13 cellular contexts compared by ENCODE assay signal in the genomic region with DNA sequence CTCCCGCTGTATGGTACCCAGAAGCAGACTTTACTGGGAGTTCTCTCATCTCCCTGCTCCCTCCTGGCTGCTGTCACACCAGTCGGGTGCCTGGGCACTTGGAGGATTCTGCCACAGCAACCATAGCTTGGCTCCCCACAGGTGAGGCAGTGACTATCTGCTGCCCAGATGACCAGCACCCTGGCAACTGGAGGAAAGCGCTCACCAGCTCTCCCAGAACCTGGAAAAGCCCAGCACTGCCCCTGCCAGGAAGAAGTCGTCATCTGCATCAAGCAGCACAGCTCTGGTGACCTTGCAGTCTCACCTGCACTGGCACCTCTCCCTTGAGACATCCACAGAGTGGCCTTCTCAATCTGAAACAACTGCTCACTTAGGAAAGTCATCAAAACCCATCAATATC. TPM values are rescaled to one million over a fixed set of nuclear protein-coding genes. Genes with fewer than 3 reads are reported as not detected.
DNase-seq lines count a peak whose midpoint lies in the region; ATAC-seq and TF ChIP-seq lines count a peak whose summit lies in the region.
"Had no signal": no experiment of that assay in that cellular context is flagged by ENCODE, and none has a peak within 500 bp of the region (broad histone marks: within the 10 kb centered on the region; RNA-seq: fewer than 3 reads in every experiment).

No MANE protein-coding gene starts in this region.

- peaks cover 3% of the 10 kb centered on the region for H3K79me2 ChIP-seq in ACC112 (ENCODE audit: control insufficient read depth, insufficient read depth, low read length, unreplicated experiment)

- no peak overlapping the region for H3K4me3 ChIP-seq in ACC112 (ENCODE audit: low read depth, low read length)
- H3K4me3 ChIP-seq in lung, result no peak overlapping the region
- no peak overlapping the region for H3K4me3 ChIP-seq in HAP-1

- in situ Hi-C loops in HAP-1 (cut with MboI; ENCODE audit: low sequenced_read_pairs), result no loop called here
- in situ Hi-C loops in ACHN (cut with HindIII; ENCODE audit: low pct_ligation_motif_present, low pct_unique_long_range_greater_than_20kb, low sequenced_read_pairs), result no loop called here

- peaks cover 7% of the 10 kb centered on the region for H3K27me3 Mint-ChIP-seq in activated CD8-positive, alpha-beta T cell treated with anti-CD3 and anti-CD28 coated beads, Interleukin-2, amount 10 ng/mL, durations not matched to agents 7 days and 5 days (ENCODE audit: low read depth)
- H3K27me3 Mint-ChIP-seq: CD4-positive, alpha-beta T cell had no signal

- no peak overlapping the region for H3K4me3 Mint-ChIP-seq in activated CD8-positive, alpha-beta T cell treated with anti-CD3 and anti-CD28 coated beads, Interleukin-2, amount 10 ng/mL, durations not matched to agents 7 days and 5 days
- H3K4me3 Mint-ChIP-seq: CD4-positive, alpha-beta T cell; immature natural killer cell; neural crest cell had no signal

- DNase-seq in H4 (ENCODE audit: low spot score) (peak; percentile 31), lung (ENCODE audit: low spot score) (no peak), activated T-cell treated with anti-CD3 and anti-CD28 coated beads for 4 hours (no peak), HAP-1 (ENCODE audit: low spot score in 2 of 2) (no peak), ACHN (no peak)
- peak; percentile 49 for DNase-seq in activated CD8-positive, alpha-beta T cell treated with anti-CD3 and anti-CD28 coated beads, Interleukin-2, amount 10 ng/mL, durations not matched to agents 7 days and 5 days
- DNase-seq: immature natural killer cell; NCI-H1694; stimulated activated naive CD4-positive, alpha-beta T cell treated with Interleukin-2 at 50 U/mL for 16 hours had no signal

- peaks cover 50% of the 10 kb centered on the region for H3K4me1 ChIP-seq in ACC112 (ENCODE audit: control insufficient read depth, insufficient read depth, low read length, unreplicated experiment)
- peaks cover 0 to 12% of the 10 kb centered on the region in 2 donors for H3K4me1 ChIP-seq in lung (ENCODE audit: control insufficient read depth in 2 of 2, insufficient read depth in 2 of 2, low read length in 2 of 2)
- H3K4me1 ChIP-seq in HAP-1, result no peaks in the 10 kb centered on the region

- 91% methylated on average over 4 of the region's 4 CpGs for WGBS in lung, 2 donors

- H2AFZ ChIP-seq in ACC112 (ENCODE audit: low read length, unreplicated experiment), result peak overlapping the region; percentile 41

- TF ChIP-seq CTCF in lung (IDR thresholded peaks at IDR 0.05; ENCODE audit: control extremely low read depth, extremely low read depth), result no peak

- H3K27me3 ChIP-seq in ACC112 (ENCODE audit: insufficient read depth, low read length), result no peaks in the 10 kb centered on the region
- H3K27me3 ChIP-seq in lung (ENCODE audit: control insufficient read depth, insufficient read depth), result no peaks in the 10 kb centered on the region
- H3K27me3 ChIP-seq in HAP-1 (ENCODE audit: low read depth), result no peaks in the 10 kb centered on the region

- CTCF ChIA-PET in activated CD8-positive, alpha-beta T cell treated with anti-CD3 and anti-CD28 coated beads, Interleukin-2, amount 10 ng/mL, durations not matched to agents 7 days and 5 days (lab: Charles Lee), result interaction anchor here (0.6 to 2.1 kb wide), 16 partner anchors 8 to 394 kb away, joined by 3 to 10 read pairs (median 4); no protein-coding TSS in a partner anchor

- no peaks in the 10 kb centered on the region for H3K9me3 Mint-ChIP-seq in activated CD8-positive, alpha-beta T cell treated with anti-CD3 and anti-CD28 coated beads, Interleukin-2, amount 10 ng/mL, durations not matched to agents 7 days and 5 days (ENCODE audit: insufficient read depth)
- H3K9me3 Mint-ChIP-seq: CD4-positive, alpha-beta T cell; immature natural killer cell; neural crest cell had no signal

- POLR2A ChIA-PET in activated CD8-positive, alpha-beta T cell treated with anti-CD3 and anti-CD28 coated beads, Interleukin-2, amount 10 ng/mL, durations not matched to agents 7 days and 5 days (lab: Charles Lee), result no interaction called here

- H3K27ac ChIP-seq in ACC112 (ENCODE audit: low read depth, low read length) (peak overlapping the region; percentile 10; the same call in 1 of the 2 replicates), lung (ENCODE audit: low read depth in 1 of 2, low read length in 1 of 2) (peak overlapping the region; percentile 13 to 51)

- H3K27ac Mint-ChIP-seq in activated CD8-positive, alpha-beta T cell treated with anti-CD3 and anti-CD28 coated beads, Interleukin-2, amount 10 ng/mL, durations not matched to agents 7 days and 5 days, result peak overlapping the region; percentile 40
- H3K27ac Mint-ChIP-seq: CD4-positive, alpha-beta T cell; immature natural killer cell had no signal

- H3K36me3 ChIP-seq in ACC112 (ENCODE audit: insufficient read depth, low read length) (no peaks in the 10 kb centered on the region), lung (ENCODE audit: control insufficient read depth in 2 of 2, insufficient read depth in 2 of 2, low read length in 2 of 2) (no peaks in the 10 kb centered on the region), HAP-1 (replicated peaks) (no peaks in the 10 kb centered on the region)

- ATAC-seq in activated CD8-positive, alpha-beta T cell treated with anti-CD3 and anti-CD28 coated beads, Interleukin-2, amount 10 ng/mL, durations not matched to agents 7 days and 5 days, result peak; percentile 44
- ATAC-seq in lung (ENCODE audit: insufficient read depth, low FRiP score), result no peak
- no peak for ATAC-seq in GM19328 (IDR thresholded peaks at IDR 0.05; ENCODE audit: unreplicated experiment)

- H3K36me3 Mint-ChIP-seq in activated CD8-positive, alpha-beta T cell treated with anti-CD3 and anti-CD28 coated beads, Interleukin-2, amount 10 ng/mL, durations not matched to agents 7 days and 5 days (ENCODE audit: low read depth), result peaks cover 2% of the 10 kb centered on the region
- H3K36me3 Mint-ChIP-seq: immature natural killer cell had no signal

- peaks cover 13% of the 10 kb centered on the region for H3K4me1 Mint-ChIP-seq in activated CD8-positive, alpha-beta T cell treated with anti-CD3 and anti-CD28 coated beads, Interleukin-2, amount 10 ng/mL, durations not matched to agents 7 days and 5 days (ENCODE audit: low read depth)
- H3K4me1 Mint-ChIP-seq: immature natural killer cell had no signal

- no peaks in the 10 kb centered on the region for H3K9me3 ChIP-seq in lung (ENCODE audit: control insufficient read depth in 2 of 2, insufficient read depth in 1 of 2, low read length in 1 of 2)
- H3K9me3 ChIP-seq in HAP-1, result no peaks in the 10 kb centered on the region

RNA-seq across cellular contexts. Expression of a gene that starts 31.9 kb away (rescaled TPM):
- 2.4 and 3.1 TPM in 2 replicates for total RNA-seq in H4 (2014; rRNA removed; shearing (Covaris generic))
- total RNA-seq in activated CD8-positive, alpha-beta T cell treated with anti-CD3 and anti-CD28 coated beads, Interleukin-2, amount 10 ng/mL, durations not matched to agents 7 days and 5 days, result 100 to 1,000 TPM; 119 to 120 TPM
- 100 to 1,000 TPM in 1 of 2 donors, 10 to 100 TPM in 1; 64.5 to 128 TPM for total RNA-seq in lung
- polyA plus RNA-seq in lung, result 10 to 100 TPM; 20.4 to 23.4 TPM
- total RNA-seq: neural crest cell had no signal

RNA-seq across cellular contexts. Expression of a gene that starts 48.3 kb away (rescaled TPM):
- 10.1 and 14.2 TPM in 2 replicates for total RNA-seq in H4 (2014; rRNA removed; shearing (Covaris generic))
- total RNA-seq in activated CD8-positive, alpha-beta T cell treated with anti-CD3 and anti-CD28 coated beads, Interleukin-2, amount 10 ng/mL, durations not matched to agents 7 days and 5 days, result 1 to 10 TPM; 1.6 to 2.6 TPM
- total RNA-seq in lung, result 10 to 100 TPM; 79.4 to 83.0 TPM
- polyA plus RNA-seq in lung, result 10 to 100 TPM; 43.1 to 64.7 TPM

Comparison
In these comparisons a context has a peak if more than half of its experiments do, and no peak if none do; other contexts are left out.
1. DNase-seq: peak in H4 (single experiment) and activated CD8-positive, alpha-beta T cell treated with anti-CD3 and anti-CD28 coated beads, Interleukin-2, amount 10 ng/mL, durations not matched to agents 7 days and 5 days (single experiment); none in lung (single experiment), activated T-cell treated with anti-CD3 and anti-CD28 coated beads for 4 hours (single experiment), HAP-1 (0 of 2) and ACHN (single experiment).
2. RNA of a gene that starts 31.9 kb away (total RNA-seq): 64.5 to 128 TPM in lung and 119 to 120 TPM in activated CD8-positive, alpha-beta T cell treated with anti-CD3 and anti-CD28 coated beads, Interleukin-2, amount 10 ng/mL, durations not matched to agents 7 days and 5 days; 2.4 to 3.1 TPM in H4; every median in the first group is over 10 times any median in the second.